ENCODE assay signal across 2 cellular contexts in genomic region chr9:116313638-116314037, GRCh38.
TF ChIP-seq lines count a peak whose summit lies in the region.

No MANE protein-coding gene starts in this region.

TF ChIP-seq in A549, 52 proteins besides CTCF, POLR2A, EP300 and RAD21 (continued from another document):
- TF ChIP-seq, protein P1, sequence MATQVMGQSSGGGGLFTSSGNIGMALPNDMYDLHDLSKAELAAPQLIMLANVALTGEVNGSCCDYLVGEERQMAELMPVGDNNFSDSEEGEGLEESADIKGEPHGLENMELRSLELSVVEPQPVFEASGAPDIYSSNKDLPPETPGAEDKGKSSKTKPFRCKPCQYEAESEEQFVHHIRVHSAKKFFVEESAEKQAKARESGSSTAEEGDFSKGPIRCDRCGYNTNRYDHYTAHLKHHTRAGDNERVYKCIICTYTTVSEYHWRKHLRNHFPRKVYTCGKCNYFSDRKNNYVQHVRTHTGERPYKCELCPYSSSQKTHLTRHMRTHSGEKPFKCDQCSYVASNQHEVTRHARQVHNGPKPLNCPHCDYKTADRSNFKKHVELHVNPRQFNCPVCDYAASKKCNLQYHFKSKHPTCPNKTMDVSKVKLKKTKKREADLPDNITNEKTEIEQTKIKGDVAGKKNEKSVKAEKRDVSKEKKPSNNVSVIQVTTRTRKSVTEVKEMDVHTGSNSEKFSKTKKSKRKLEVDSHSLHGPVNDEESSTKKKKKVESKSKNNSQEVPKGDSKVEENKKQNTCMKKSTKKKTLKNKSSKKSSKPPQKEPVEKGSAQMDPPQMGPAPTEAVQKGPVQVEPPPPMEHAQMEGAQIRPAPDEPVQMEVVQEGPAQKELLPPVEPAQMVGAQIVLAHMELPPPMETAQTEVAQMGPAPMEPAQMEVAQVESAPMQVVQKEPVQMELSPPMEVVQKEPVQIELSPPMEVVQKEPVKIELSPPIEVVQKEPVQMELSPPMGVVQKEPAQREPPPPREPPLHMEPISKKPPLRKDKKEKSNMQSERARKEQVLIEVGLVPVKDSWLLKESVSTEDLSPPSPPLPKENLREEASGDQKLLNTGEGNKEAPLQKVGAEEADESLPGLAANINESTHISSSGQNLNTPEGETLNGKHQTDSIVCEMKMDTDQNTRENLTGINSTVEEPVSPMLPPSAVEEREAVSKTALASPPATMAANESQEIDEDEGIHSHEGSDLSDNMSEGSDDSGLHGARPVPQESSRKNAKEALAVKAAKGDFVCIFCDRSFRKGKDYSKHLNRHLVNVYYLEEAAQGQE (IDR thresholded peaks at IDR 0.05) = no peak
- TF ChIP-seq CHD4 (IDR thresholded peaks at IDR 0.05; ENCODE audit: borderline replicate concordance) = no peak
- TF ChIP-seq, protein P2, sequence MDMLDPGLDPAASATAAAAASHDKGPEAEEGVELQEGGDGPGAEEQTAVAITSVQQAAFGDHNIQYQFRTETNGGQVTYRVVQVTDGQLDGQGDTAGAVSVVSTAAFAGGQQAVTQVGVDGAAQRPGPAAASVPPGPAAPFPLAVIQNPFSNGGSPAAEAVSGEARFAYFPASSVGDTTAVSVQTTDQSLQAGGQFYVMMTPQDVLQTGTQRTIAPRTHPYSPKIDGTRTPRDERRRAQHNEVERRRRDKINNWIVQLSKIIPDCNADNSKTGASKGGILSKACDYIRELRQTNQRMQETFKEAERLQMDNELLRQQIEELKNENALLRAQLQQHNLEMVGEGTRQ (IDR thresholded peaks at IDR 0.05) = no peak
- no peak for TF ChIP-seq HOXA7 (CRISPR knock-in tag; IDR thresholded peaks at IDR 0.05)
- no peak for TF ChIP-seq EHF (CRISPR knock-in tag; IDR thresholded peaks at IDR 0.05)
- TF ChIP-seq JUN (IDR thresholded peaks at IDR 0.05) = no peak
- TF ChIP-seq HEYL (CRISPR knock-in tag; IDR thresholded peaks at IDR 0.05) = no peak
- no peak for TF ChIP-seq SMC3 (IDR thresholded peaks at IDR 0.05)
- TF ChIP-seq NFE2L2 (conservative IDR thresholded peaks at IDR 0.05; ENCODE audit: low read length) = no peak
- no peak for TF ChIP-seq JUNB (IDR thresholded peaks at IDR 0.05)
- no peak for TF ChIP-seq ZC3H11A (IDR thresholded peaks at IDR 0.05)
- TF ChIP-seq KDM5A (IDR thresholded peaks at IDR 0.05) = no peak
- no peak for TF ChIP-seq RFX5 (IDR thresholded peaks at IDR 0.05)
- no peak for TF ChIP-seq PHF8 (IDR thresholded peaks at IDR 0.05; ENCODE audit: borderline replicate concordance, low read depth)
- TF ChIP-seq E2F6 (IDR thresholded peaks at IDR 0.05; ENCODE audit: borderline replicate concordance, low read depth) = no peak
- TF ChIP-seq HDAC2 (IDR thresholded peaks at IDR 0.05) = no peak
- no peak for TF ChIP-seq MYC (IDR thresholded peaks at IDR 0.05; ENCODE audit: borderline replicate concordance, low read length)
- TF ChIP-seq NR3C1 (IDR thresholded peaks at IDR 0.05) = no peak

TF ChIP-seq in WTC11, 78 proteins besides CTCF, POLR2A, EP300 and RAD21 (continued from another document):
- TF ChIP-seq MAX (CRISPR knock-in tag; IDR thresholded peaks at IDR 0.05) (no peak), AFF4 (CRISPR knock-in tag; IDR thresholded peaks at IDR 0.05; ENCODE audit: borderline replicate concordance) (no peak), GRHL2 (CRISPR knock-in tag; IDR thresholded peaks at IDR 0.05; ENCODE audit: insufficient replicate concordance, severe bottlenecking) (no peak), FOXP1 (CRISPR knock-in tag; IDR thresholded peaks at IDR 0.05; ENCODE audit: borderline replicate concordance) (no peak), RORB (CRISPR knock-in tag; IDR thresholded peaks at IDR 0.05) (no peak), GABPB1 (CRISPR knock-in tag; IDR thresholded peaks at IDR 0.05) (no peak), TEAD1 (CRISPR knock-in tag; IDR thresholded peaks at IDR 0.05) (no peak), EMX1 (CRISPR knock-in tag; IDR thresholded peaks at IDR 0.05) (no peak), NFE2L1 (CRISPR knock-in tag; IDR thresholded peaks at IDR 0.05) (no peak)
- TF ChIP-seq, protein P3, sequence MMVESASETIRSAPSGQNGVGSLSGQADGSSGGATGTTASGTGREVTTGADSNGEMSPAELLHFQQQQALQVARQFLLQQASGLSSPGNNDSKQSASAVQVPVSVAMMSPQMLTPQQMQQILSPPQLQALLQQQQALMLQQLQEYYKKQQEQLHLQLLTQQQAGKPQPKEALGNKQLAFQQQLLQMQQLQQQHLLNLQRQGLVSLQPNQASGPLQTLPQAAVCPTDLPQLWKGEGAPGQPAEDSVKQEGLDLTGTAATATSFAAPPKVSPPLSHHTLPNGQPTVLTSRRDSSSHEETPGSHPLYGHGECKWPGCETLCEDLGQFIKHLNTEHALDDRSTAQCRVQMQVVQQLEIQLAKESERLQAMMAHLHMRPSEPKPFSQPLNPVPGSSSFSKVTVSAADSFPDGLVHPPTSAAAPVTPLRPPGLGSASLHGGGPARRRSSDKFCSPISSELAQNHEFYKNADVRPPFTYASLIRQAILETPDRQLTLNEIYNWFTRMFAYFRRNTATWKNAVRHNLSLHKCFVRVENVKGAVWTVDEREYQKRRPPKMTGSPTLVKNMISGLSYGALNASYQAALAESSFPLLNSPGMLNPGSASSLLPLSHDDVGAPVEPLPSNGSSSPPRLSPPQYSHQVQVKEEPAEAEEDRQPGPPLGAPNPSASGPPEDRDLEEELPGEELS (CRISPR knock-in tag; IDR thresholded peaks at IDR 0.05) = no peak
- TF ChIP-seq, protein P4, sequence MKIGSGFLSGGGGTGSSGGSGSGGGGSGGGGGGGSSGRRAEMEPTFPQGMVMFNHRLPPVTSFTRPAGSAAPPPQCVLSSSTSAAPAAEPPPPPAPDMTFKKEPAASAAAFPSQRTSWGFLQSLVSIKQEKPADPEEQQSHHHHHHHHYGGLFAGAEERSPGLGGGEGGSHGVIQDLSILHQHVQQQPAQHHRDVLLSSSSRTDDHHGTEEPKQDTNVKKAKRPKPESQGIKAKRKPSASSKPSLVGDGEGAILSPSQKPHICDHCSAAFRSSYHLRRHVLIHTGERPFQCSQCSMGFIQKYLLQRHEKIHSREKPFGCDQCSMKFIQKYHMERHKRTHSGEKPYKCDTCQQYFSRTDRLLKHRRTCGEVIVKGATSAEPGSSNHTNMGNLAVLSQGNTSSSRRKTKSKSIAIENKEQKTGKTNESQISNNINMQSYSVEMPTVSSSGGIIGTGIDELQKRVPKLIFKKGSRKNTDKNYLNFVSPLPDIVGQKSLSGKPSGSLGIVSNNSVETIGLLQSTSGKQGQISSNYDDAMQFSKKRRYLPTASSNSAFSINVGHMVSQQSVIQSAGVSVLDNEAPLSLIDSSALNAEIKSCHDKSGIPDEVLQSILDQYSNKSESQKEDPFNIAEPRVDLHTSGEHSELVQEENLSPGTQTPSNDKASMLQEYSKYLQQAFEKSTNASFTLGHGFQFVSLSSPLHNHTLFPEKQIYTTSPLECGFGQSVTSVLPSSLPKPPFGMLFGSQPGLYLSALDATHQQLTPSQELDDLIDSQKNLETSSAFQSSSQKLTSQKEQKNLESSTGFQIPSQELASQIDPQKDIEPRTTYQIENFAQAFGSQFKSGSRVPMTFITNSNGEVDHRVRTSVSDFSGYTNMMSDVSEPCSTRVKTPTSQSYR (CRISPR knock-in tag; IDR thresholded peaks at IDR 0.05) = no peak
